25 cellular contexts compared by ENCODE assay signal in the genomic region with DNA sequence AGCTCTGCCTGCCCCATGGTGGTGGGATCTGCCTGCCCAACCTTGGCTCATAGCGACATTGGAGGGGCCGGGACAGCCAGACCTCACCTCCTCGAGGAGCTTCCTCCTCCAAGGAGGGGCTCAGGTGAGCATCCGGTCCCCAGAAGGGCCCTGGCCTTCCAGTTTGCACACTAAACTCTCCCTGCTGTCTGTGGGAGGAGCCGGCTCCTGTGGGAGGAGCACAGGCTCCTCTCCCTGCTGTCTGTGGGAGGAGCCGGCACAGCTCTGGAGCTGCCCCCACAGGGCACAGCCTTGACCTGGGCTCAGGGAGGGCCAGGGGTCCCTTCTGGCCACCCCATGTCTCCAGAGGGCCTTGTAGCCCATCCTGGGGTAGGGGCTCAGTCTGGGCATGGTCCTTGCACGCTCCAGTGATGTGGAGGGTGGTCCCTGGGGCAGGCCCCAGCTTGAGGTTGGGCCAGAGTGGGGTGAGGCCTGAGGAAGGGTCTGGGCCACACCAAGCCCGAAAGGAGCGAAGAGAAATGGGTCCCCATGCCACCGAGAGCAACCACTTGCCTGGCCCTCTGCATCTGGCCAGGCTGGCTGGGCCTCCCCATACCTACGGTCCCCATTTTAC.
A peak's percentile ranks its signal among the peaks of the same experiment; 100 is the strongest.
DNase-seq lines count a peak whose midpoint lies in the region; ATAC-seq, FAIRE-seq and TF ChIP-seq lines count a peak whose summit lies in the region.
"Had no signal": no experiment of that assay in that cellular context is flagged by ENCODE, and none has a peak within 500 bp of the region (broad histone marks: within the 10 kb centered on the region; RNA-seq: fewer than 3 reads in every experiment).

No MANE protein-coding gene starts in this region.

- no peak overlapping the region for H3K27ac ChIP-seq in neuronal stem cell (replicated peaks; ENCODE audit: low read length)
- H3K27ac ChIP-seq: BLaER1 treated with 17β-estradiol and CSF1 and Interleukin-3, amounts not matched to agents 10 nM and 100 nM; GM23248; heart left ventricle; KMS-11; Peyer's patch had no signal

- peak overlapping the region; percentile 90 for H2BK12ac ChIP-seq in neuronal stem cell (ENCODE audit: low read length)

- H2AFZ ChIP-seq in neuronal stem cell (ENCODE audit: low read length): no peak overlapping the region
- H2AFZ ChIP-seq: GM23248 had no signal

- H3K14ac ChIP-seq in neuronal stem cell (ENCODE audit: low read length): no peak overlapping the region

- H3K27me3 ChIP-seq in neuronal stem cell (ENCODE audit: control insufficient read depth in 3 of 3, insufficient read depth in 3 of 3, low read depth in 1 of 3, low read length in 3 of 3): peaks cover 0 to 5% (median 0%) of the 10 kb centered on the region in 3 experiments
- H3K27me3 ChIP-seq: BLaER1 treated with 17β-estradiol and CSF1 and Interleukin-3, amounts not matched to agents 10 nM and 100 nM; heart left ventricle; Peyer's patch had no signal

- H2BK15ac ChIP-seq in neuronal stem cell (ENCODE audit: low read length): peak overlapping the region; percentile 99

- no peaks in the 10 kb centered on the region for H3K9me3 Mint-ChIP-seq in activated CD8-positive, alpha-beta T cell treated with anti-CD3 and anti-CD28 coated beads, Interleukin-2, amount 10 ng/mL, durations not matched to agents 7 days and 5 days (ENCODE audit: insufficient read depth)
- H3K9me3 Mint-ChIP-seq in activated CD8-positive, alpha-beta T cell treated with anti-CD3 and anti-CD28 coated beads for 36 hours: no peaks in the 10 kb centered on the region
- H3K9me3 Mint-ChIP-seq: activated naive CD8-positive, alpha-beta T cell treated with anti-CD3 and anti-CD28 coated beads, Interleukin-2, amount 10 ng/mL, durations not matched to agents 7 days and 5 days; activated T-helper 2 cell treated with anti-CD3 and anti-CD28 coated beads, Interferon-gamma antibody, Interleukin-2, Interleukin-4, amounts not matched to agents 10 μg/mL and 5 μg/mL and 100 μg/mL, durations not matched to agents 14 hours and 24 hours and 36 hours had no signal

- no peak overlapping the region for H2BK120ac ChIP-seq in neuronal stem cell (ENCODE audit: low read depth, low read length)

- no peak overlapping the region for H3K9ac ChIP-seq in neuronal stem cell (ENCODE audit: low read depth, low read length, poor library complexity)
- H3K9ac ChIP-seq: BLaER1 treated with 17β-estradiol and CSF1 and Interleukin-3, amounts not matched to agents 10 nM and 100 nM; GM23248; KMS-11 had no signal

- H3K4me2 ChIP-seq in neuronal stem cell (ENCODE audit: insufficient read depth, low read length, poor library complexity, severe bottlenecking): no peak overlapping the region
- H3K4me2 ChIP-seq: KMS-11 had no signal

- peak overlapping the region; percentile 3 for H4K8ac ChIP-seq in neuronal stem cell (ENCODE audit: low read depth, low read length)

- no peak overlapping the region for H3K23ac ChIP-seq in neuronal stem cell (ENCODE audit: low read depth, low read length, poor library complexity)

- H2AK5ac ChIP-seq in neuronal stem cell (ENCODE audit: low read depth, low read length): peak overlapping the region; percentile 88

- no peak for TF ChIP-seq CTCF in activated CD8-positive, alpha-beta T cell treated with anti-CD3 and anti-CD28 coated beads for 36 hours (IDR thresholded peaks at IDR 0.05)
- no peak for TF ChIP-seq CTCF in mucosa of descending colon (IDR thresholded peaks at IDR 0.05)

- no peak for ATAC-seq in activated CD8-positive, alpha-beta T cell treated with anti-CD3 and anti-CD28 coated beads, Interleukin-2, amount 10 ng/mL, durations not matched to agents 7 days and 5 days
- no peak for ATAC-seq in activated CD8-positive, alpha-beta T cell treated with anti-CD3 and anti-CD28 coated beads for 36 hours
- ATAC-seq in GM19023 (IDR thresholded peaks at IDR 0.05; ENCODE audit: unreplicated experiment) (no peak), mucosa of descending colon (no peak)
- ATAC-seq: heart left ventricle, left colon had no signal

- H3K4me3 Mint-ChIP-seq in activated CD8-positive, alpha-beta T cell treated with anti-CD3 and anti-CD28 coated beads, Interleukin-2, amount 10 ng/mL, durations not matched to agents 7 days and 5 days: no peak overlapping the region
- no peak overlapping the region for H3K4me3 Mint-ChIP-seq in activated CD8-positive, alpha-beta T cell treated with anti-CD3 and anti-CD28 coated beads for 36 hours
- H3K4me3 Mint-ChIP-seq: activated naive CD8-positive, alpha-beta T cell treated with anti-CD3 and anti-CD28 coated beads, Interleukin-2, amount 10 ng/mL, durations not matched to agents 7 days and 5 days; naive B cell had no signal

- H3K4me1 Mint-ChIP-seq in activated CD8-positive, alpha-beta T cell treated with anti-CD3 and anti-CD28 coated beads, Interleukin-2, amount 10 ng/mL, durations not matched to agents 7 days and 5 days (ENCODE audit: low read depth): no peaks in the 10 kb centered on the region
- H3K4me1 Mint-ChIP-seq in activated CD8-positive, alpha-beta T cell treated with anti-CD3 and anti-CD28 coated beads for 36 hours (ENCODE audit: low read depth): no peaks in the 10 kb centered on the region
- H3K4me1 Mint-ChIP-seq: activated naive CD8-positive, alpha-beta T cell treated with anti-CD3 and anti-CD28 coated beads, Interleukin-2, amount 10 ng/mL, durations not matched to agents 7 days and 5 days; naive B cell had no signal

- H4K91ac ChIP-seq in neuronal stem cell (ENCODE audit: low read depth, low read length, poor library complexity): no peak overlapping the region

- H3K18ac ChIP-seq in neuronal stem cell (ENCODE audit: low read length): peak overlapping the region; percentile 85

- H3K4me1 ChIP-seq in neuronal stem cell (ENCODE audit: control insufficient read depth in 2 of 2, insufficient read depth in 1 of 2, low read depth in 1 of 2, low read length in 2 of 2) (peaks cover 0 to 22% of the 10 kb centered on the region in 2 donors), mucosa of descending colon (ENCODE audit: low read depth) (no peaks in the 10 kb centered on the region)

- CTCF ChIA-PET in activated CD8-positive, alpha-beta T cell treated with anti-CD3 and anti-CD28 coated beads, Interleukin-2, amount 10 ng/mL, durations not matched to agents 7 days and 5 days (lab: Charles Lee): no interaction called here
- CTCF ChIA-PET in activated CD8-positive, alpha-beta T cell treated with anti-CD3 and anti-CD28 coated beads for 36 hours (lab: Charles Lee): interaction anchor here (0.7 kb wide), 1 partner anchor 30 kb away, joined by 3 read pairs; no protein-coding TSS in a partner anchor

- no peaks in the 10 kb centered on the region for H3K79me1 ChIP-seq in neuronal stem cell (ENCODE audit: low read depth, low read length)

- no peak overlapping the region for H3K4ac ChIP-seq in neuronal stem cell (ENCODE audit: low read length)

- FAIRE-seq in HTR-8/SVneo (lab: Jason Lieb, UNC): no peak
- FAIRE-seq: TTC549 had no signal

- no peaks in the 10 kb centered on the region for H3K9me3 ChIP-seq in neuronal stem cell (replicated peaks in 1 of 2; ENCODE audit: control insufficient read depth in 2 of 2, insufficient read depth in 1 of 2, low read depth in 1 of 2, low read length in 2 of 2)
- H3K9me3 ChIP-seq in mucosa of descending colon: no peaks in the 10 kb centered on the region
- H3K9me3 ChIP-seq: BLaER1 treated with 17β-estradiol and CSF1 and Interleukin-3, amounts not matched to agents 10 nM and 100 nM; heart left ventricle; Peyer's patch had no signal

- H3K36me3 ChIP-seq in neuronal stem cell (replicated peaks in 1 of 2; ENCODE audit: control insufficient read depth in 2 of 2, insufficient read depth in 2 of 2, low read length in 2 of 2): no peaks in the 10 kb centered on the region
- no peaks in the 10 kb centered on the region for H3K36me3 ChIP-seq in mucosa of descending colon (ENCODE audit: low read depth)
- H3K36me3 ChIP-seq: BLaER1 treated with 17β-estradiol and CSF1 and Interleukin-3, amounts not matched to agents 10 nM and 100 nM; heart left ventricle; Peyer's patch had no signal

- WGBS in neuronal stem cell (ENCODE audit: extremely low coverage in 2 of 2, insufficient read length in 2 of 2, insufficient replicate concordance in 1 of 2), 2 donors: no CpG with 5 or more reads among the region's 11 CpGs

- POLR2A ChIA-PET in activated CD8-positive, alpha-beta T cell treated with anti-CD3 and anti-CD28 coated beads, Interleukin-2, amount 10 ng/mL, durations not matched to agents 7 days and 5 days (lab: Charles Lee): no interaction called here
- POLR2A ChIA-PET in activated CD8-positive, alpha-beta T cell treated with anti-CD3 and anti-CD28 coated beads for 36 hours (lab: Charles Lee): no interaction called here

- peak overlapping the region; percentile 75 for H2BK5ac ChIP-seq in neuronal stem cell (ENCODE audit: low read length)

- DNase-seq in activated CD8-positive, alpha-beta T cell treated with anti-CD3 and anti-CD28 coated beads, Interleukin-2, amount 10 ng/mL, durations not matched to agents 7 days and 5 days: peak; percentile 15
- DNase-seq in activated CD8-positive, alpha-beta T cell treated with anti-CD3 and anti-CD28 coated beads for 36 hours: no peak
- DNase-seq in D341Med (ENCODE audit: low spot score) (peak; percentile 20), RPMI8226 (peak; percentile 37), neuronal stem cell (ENCODE audit: low spot score) (no peak), mucosa of descending colon (no peak), HTR-8/SVneo (ENCODE audit: insufficient read length, low spot score) (no peak)
- DNase-seq: erythroblast, foreskin fibroblast, GM23248, mesendoderm, MV-4-11, naive B cell, NCI-H524 treated with DMSO at 0.1 percent for 48 hours, occipital lobe, T-helper 1 cell had no signal

- no peaks in the 10 kb centered on the region for H3K36me3 Mint-ChIP-seq in activated CD8-positive, alpha-beta T cell treated with anti-CD3 and anti-CD28 coated beads, Interleukin-2, amount 10 ng/mL, durations not matched to agents 7 days and 5 days (ENCODE audit: low read depth)
- no peaks in the 10 kb centered on the region for H3K36me3 Mint-ChIP-seq in activated CD8-positive, alpha-beta T cell treated with anti-CD3 and anti-CD28 coated beads for 36 hours (ENCODE audit: low read depth)
- H3K36me3 Mint-ChIP-seq: activated naive CD8-positive, alpha-beta T cell treated with anti-CD3 and anti-CD28 coated beads, Interleukin-2, amount 10 ng/mL, durations not matched to agents 7 days and 5 days; naive B cell had no signal

- no peaks in the 10 kb centered on the region for H3K27me3 Mint-ChIP-seq in activated CD8-positive, alpha-beta T cell treated with anti-CD3 and anti-CD28 coated beads, Interleukin-2, amount 10 ng/mL, durations not matched to agents 7 days and 5 days (ENCODE audit: low read depth)
- H3K27me3 Mint-ChIP-seq in activated CD8-positive, alpha-beta T cell treated with anti-CD3 and anti-CD28 coated beads for 36 hours: peaks cover 4% of the 10 kb centered on the region
- H3K27me3 Mint-ChIP-seq: activated naive CD8-positive, alpha-beta T cell treated with anti-CD3 and anti-CD28 coated beads, Interleukin-2, amount 10 ng/mL, durations not matched to agents 7 days and 5 days had no signal

- intact Hi-C loops in activated CD8-positive, alpha-beta T cell treated with anti-CD3 and anti-CD28 coated beads for 36 hours (cut with micrococcal nuclease): no loop called here
- intact Hi-C loops in mucosa of descending colon (cut with DNase I, micrococcal nuclease): no loop called here

- H3K4me3 ChIP-seq in neuronal stem cell (ENCODE audit: low read length in 2 of 2) (no peak overlapping the region), mucosa of descending colon (no peak overlapping the region)
- H3K4me3 ChIP-seq: BLaER1 treated with 17β-estradiol and CSF1 and Interleukin-3, amounts not matched to agents 10 nM and 100 nM; GM23248; heart left ventricle; Peyer's patch had no signal

- no peak overlapping the region for H3K27ac Mint-ChIP-seq in activated CD8-positive, alpha-beta T cell treated with anti-CD3 and anti-CD28 coated beads, Interleukin-2, amount 10 ng/mL, durations not matched to agents 7 days and 5 days
- H3K27ac Mint-ChIP-seq in activated CD8-positive, alpha-beta T cell treated with anti-CD3 and anti-CD28 coated beads for 36 hours: no peak overlapping the region
- H3K27ac Mint-ChIP-seq: activated naive CD8-positive, alpha-beta T cell treated with anti-CD3 and anti-CD28 coated beads, Interleukin-2, amount 10 ng/mL, durations not matched to agents 7 days and 5 days; activated T-helper 2 cell treated with anti-CD3 and anti-CD28 coated beads, Interferon-gamma antibody, Interleukin-2, Interleukin-4, amounts not matched to agents 10 μg/mL and 5 μg/mL and 100 μg/mL, durations not matched to agents 14 hours and 24 hours and 36 hours; naive B cell had no signal

Comparison
In these comparisons a context has a peak if more than half of its experiments do, and no peak if none do; other contexts are left out.
1. DNase-seq: peak in activated CD8-positive, alpha-beta T cell treated with anti-CD3 and anti-CD28 coated beads, Interleukin-2, amount 10 ng/mL, durations not matched to agents 7 days and 5 days (single experiment), D341Med (single experiment) and RPMI8226 (single experiment); none in activated CD8-positive, alpha-beta T cell treated with anti-CD3 and anti-CD28 coated beads for 36 hours (single experiment), neuronal stem cell (single experiment), mucosa of descending colon (0 of 3) and HTR-8/SVneo (single experiment).